8 cellular contexts compared by ENCODE assay signal in genomic region chr2:128305555-128306080, GRCh38. TPM values are rescaled to one million over a fixed set of nuclear protein-coding genes. Genes with fewer than 3 reads are reported as not detected.
DNase-seq lines count a peak whose midpoint lies in the region; ATAC-seq and TF ChIP-seq lines count a peak whose summit lies in the region.

No MANE protein-coding gene starts in this region.

- no peaks in the 10 kb centered on the region for H3K27me3 Mint-ChIP-seq in progenitor cell of endocrine pancreas

- ATAC-seq in GM21576 (IDR thresholded peaks at IDR 0.05; ENCODE audit: unreplicated experiment) = peak; percentile 67

- H3K4me3 ChIP-seq in BLaER1 treated with 17β-estradiol and CSF1 and Interleukin-3, amounts not matched to agents 10 nM and 100 nM = no peak overlapping the region
- H3K4me3 ChIP-seq in duodenal mucosa (ENCODE audit: low read depth in 1 of 2, low read length in 2 of 2) (no peak overlapping the region), lower leg skin (ENCODE audit: low read depth, poor library complexity, severe bottlenecking) (no peak overlapping the region)

- H3K4me1 ChIP-seq in BLaER1 treated with 17β-estradiol and CSF1 and Interleukin-3, amounts not matched to agents 10 nM and 100 nM = peaks cover 55 to 100% (median 88%) of the 10 kb centered on the region in 10 experiments
- H3K4me1 ChIP-seq in duodenal mucosa (ENCODE audit: control insufficient read depth in 1 of 2, insufficient read depth in 2 of 2, low read length in 2 of 2) = peaks cover 65 to 82% of the 10 kb centered on the region in 2 donors

- peak overlapping the region; percentile 39 to 88 (median 77) for H3K4me2 ChIP-seq in BLaER1 treated with 17β-estradiol and CSF1 and Interleukin-3, amounts not matched to agents 10 nM and 100 nM

- 29 to 53% methylated on average over 7 to 10 of the region's 11 CpGs for WGBS in lower leg skin, 2 donors

- no peaks in the 10 kb centered on the region for H3K36me3 Mint-ChIP-seq in progenitor cell of endocrine pancreas (ENCODE audit: insufficient read depth)

- H3K36me3 ChIP-seq in BLaER1 treated with 17β-estradiol and CSF1 and Interleukin-3, amounts not matched to agents 10 nM and 100 nM = peaks cover 0 to 14% (median 5%) of the 10 kb centered on the region in 11 experiments; a peak in 7 of 22 replicates
- no peaks in the 10 kb centered on the region for H3K36me3 ChIP-seq in duodenal mucosa (ENCODE audit: control insufficient read depth in 1 of 2, insufficient read depth in 2 of 2, low read length in 2 of 2)

- no peaks in the 10 kb centered on the region for H3K9me3 ChIP-seq in BLaER1 treated with 17β-estradiol and CSF1 and Interleukin-3, amounts not matched to agents 10 nM and 100 nM (replicated peaks in 1 of 11)
- no peaks in the 10 kb centered on the region for H3K9me3 ChIP-seq in duodenal mucosa (ENCODE audit: control insufficient read depth in 1 of 2, low read length in 2 of 2)

- TF ChIP-seq POLR2A in lower leg skin (IDR thresholded peaks at IDR 0.05) = no peak

- peaks cover 33% of the 10 kb centered on the region for H3K4me1 Mint-ChIP-seq in progenitor cell of endocrine pancreas (ENCODE audit: low read depth)

- intact Hi-C loops in lower leg skin (cut with DNase I; ENCODE audit: low total_unique reads) = no loop called here

- H3K27me3 ChIP-seq in BLaER1 treated with 17β-estradiol and CSF1 and Interleukin-3, amounts not matched to agents 10 nM and 100 nM = no peaks in the 10 kb centered on the region
- no peaks in the 10 kb centered on the region for H3K27me3 ChIP-seq in duodenal mucosa (ENCODE audit: control insufficient read depth in 1 of 2, insufficient read depth in 2 of 2, low read length in 2 of 2)

- H3K27ac ChIP-seq in BLaER1 treated with 17β-estradiol and CSF1 and Interleukin-3, amounts not matched to agents 10 nM and 100 nM = peak overlapping the region in 5 of 11 experiments; percentile 15 to 55 (median 28); a peak in 7 of 22 replicates
- H3K27ac ChIP-seq in duodenal mucosa (ENCODE audit: low read depth, low read length) = peak overlapping the region; percentile 77

- H4K20me1 ChIP-seq in BLaER1 treated with 17β-estradiol and CSF1 and Interleukin-3, amounts not matched to agents 10 nM and 100 nM = peaks cover 98 to 100% (median 100%) of the 10 kb centered on the region in 11 experiments

- TF ChIP-seq CTCF in progenitor cell of endocrine pancreas (IDR thresholded peaks at IDR 0.05; ENCODE audit: unreplicated experiment) (no peak), lower leg skin (IDR thresholded peaks at IDR 0.05) (no peak)

- peak; percentile 90 for DNase-seq in NCI-H146 treated with DMSO at 0.1 percent for 48 hours (lab: John Stamatoyannopoulos, UW; ENCODE audit: unreplicated experiment)
- DNase-seq in progenitor cell of endocrine pancreas (ENCODE audit: low spot score, unreplicated experiment) = no peak
- no peak for DNase-seq in lower leg skin (ENCODE audit: low spot score in 2 of 2)
- no peak for DNase-seq in Ammon's horn (ENCODE audit: low spot score)
- DNase-seq in SKM-1 treated with dmso at 0.1 percent for 144 hours (lab: John Stamatoyannopoulos, UW; ENCODE audit: unreplicated experiment) = no peak

- H3K9me3 Mint-ChIP-seq in progenitor cell of endocrine pancreas (ENCODE audit: low read depth) = no peaks in the 10 kb centered on the region

- peak overlapping the region; percentile 86 for H3K27ac Mint-ChIP-seq in progenitor cell of endocrine pancreas

- no peak overlapping the region for H3K4me3 Mint-ChIP-seq in progenitor cell of endocrine pancreas (ENCODE audit: low read depth)

- peak overlapping the region in 9 of 11 experiments; percentile 13 to 60 (median 33); a peak in 14 of 22 replicates for H3K9ac ChIP-seq in BLaER1 treated with 17β-estradiol and CSF1 and Interleukin-3, amounts not matched to agents 10 nM and 100 nM
- H3K9ac ChIP-seq in duodenal mucosa (ENCODE audit: low read depth in 1 of 2, low read length in 2 of 2) = no peak overlapping the region

RNA-seq across cellular contexts. Expression of gene HS6ST1, which starts 13.1 kb away (rescaled TPM):
- total RNA-seq in progenitor cell of endocrine pancreas (74.5 and 81.2 TPM in 2 replicates), lower leg skin (10 to 100 TPM; 50.2 to 88.9 (median 69.3) TPM)

Comparison
In these comparisons a context has a peak if more than half of its experiments do, and no peak if none do; other contexts are left out.
1. H3K9ac ChIP-seq: peak in BLaER1 treated with 17β-estradiol and CSF1 and Interleukin-3, amounts not matched to agents 10 nM and 100 nM (9 of 11); none in duodenal mucosa (0 of 2).